In genomic region chr9:17059465-17059864, GRCh38 we compare ENCODE assay signal across 11 cellular contexts.
"Had no signal": no experiment of that assay in that cellular context is flagged by ENCODE, and none has a peak within 500 bp of the region (broad histone marks: within the 10 kb centered on the region; RNA-seq: fewer than 3 reads in every experiment).

No MANE protein-coding gene starts in this region.

- FAIRE-seq: H1, H54 had no signal

- H3K4me2 ChIP-seq: GM23338 had no signal

- H3K27ac ChIP-seq: GM23248 had no signal

- H3K9ac ChIP-seq: GM23248 had no signal

- ATAC-seq: GM23338, HCT116 had no signal

- H3K9me3 ChIP-seq: HAP-1 had no signal

- H3K36me3 ChIP-seq: HAP-1 had no signal

- H2AFZ ChIP-seq: GM23248, GM23338 had no signal

- H3K4me1 ChIP-seq: HAP-1 had no signal

- DNase-seq: GM23248, GOT3, H7, H9, HCEC 1CT, HFFc6 had no signal

- H3K4me3 ChIP-seq: GM23248, GM23338, HAP-1 had no signal
